Comparison of ENCODE assay signal across 1 cellular context in genomic region chr1:154191990-154192450, GRCh38.
TF ChIP-seq lines count a peak whose summit lies in the region.

Gene TPM3 (minus strand): TSS chr1:154192100. CDS start chr1:154192018, 82 bp downstream.

TF ChIP-seq in liver, 16 proteins besides CTCF, POLR2A, EP300 and RAD21 (continued from another document):
- no peak for TF ChIP-seq HNF4G (IDR thresholded peaks at IDR 0.05)
- no peak for TF ChIP-seq EGR1 (IDR thresholded peaks at IDR 0.05; ENCODE audit: low read depth in 2 of 2)
- TF ChIP-seq FOXA2 (IDR thresholded peaks at IDR 0.05), result no peak
- no peak for TF ChIP-seq TAF1 (conservative IDR thresholded peaks at IDR 0.05)
- TF ChIP-seq ZBTB33 (IDR thresholded peaks at IDR 0.05), result no peak
- no peak for TF ChIP-seq ATF3 (IDR thresholded peaks at IDR 0.05)
- TF ChIP-seq, protein P1, sequence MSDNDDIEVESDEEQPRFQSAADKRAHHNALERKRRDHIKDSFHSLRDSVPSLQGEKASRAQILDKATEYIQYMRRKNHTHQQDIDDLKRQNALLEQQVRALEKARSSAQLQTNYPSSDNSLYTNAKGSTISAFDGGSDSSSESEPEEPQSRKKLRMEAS (IDR thresholded peaks at IDR 0.05), result no peak
- TF ChIP-seq, protein P2, sequence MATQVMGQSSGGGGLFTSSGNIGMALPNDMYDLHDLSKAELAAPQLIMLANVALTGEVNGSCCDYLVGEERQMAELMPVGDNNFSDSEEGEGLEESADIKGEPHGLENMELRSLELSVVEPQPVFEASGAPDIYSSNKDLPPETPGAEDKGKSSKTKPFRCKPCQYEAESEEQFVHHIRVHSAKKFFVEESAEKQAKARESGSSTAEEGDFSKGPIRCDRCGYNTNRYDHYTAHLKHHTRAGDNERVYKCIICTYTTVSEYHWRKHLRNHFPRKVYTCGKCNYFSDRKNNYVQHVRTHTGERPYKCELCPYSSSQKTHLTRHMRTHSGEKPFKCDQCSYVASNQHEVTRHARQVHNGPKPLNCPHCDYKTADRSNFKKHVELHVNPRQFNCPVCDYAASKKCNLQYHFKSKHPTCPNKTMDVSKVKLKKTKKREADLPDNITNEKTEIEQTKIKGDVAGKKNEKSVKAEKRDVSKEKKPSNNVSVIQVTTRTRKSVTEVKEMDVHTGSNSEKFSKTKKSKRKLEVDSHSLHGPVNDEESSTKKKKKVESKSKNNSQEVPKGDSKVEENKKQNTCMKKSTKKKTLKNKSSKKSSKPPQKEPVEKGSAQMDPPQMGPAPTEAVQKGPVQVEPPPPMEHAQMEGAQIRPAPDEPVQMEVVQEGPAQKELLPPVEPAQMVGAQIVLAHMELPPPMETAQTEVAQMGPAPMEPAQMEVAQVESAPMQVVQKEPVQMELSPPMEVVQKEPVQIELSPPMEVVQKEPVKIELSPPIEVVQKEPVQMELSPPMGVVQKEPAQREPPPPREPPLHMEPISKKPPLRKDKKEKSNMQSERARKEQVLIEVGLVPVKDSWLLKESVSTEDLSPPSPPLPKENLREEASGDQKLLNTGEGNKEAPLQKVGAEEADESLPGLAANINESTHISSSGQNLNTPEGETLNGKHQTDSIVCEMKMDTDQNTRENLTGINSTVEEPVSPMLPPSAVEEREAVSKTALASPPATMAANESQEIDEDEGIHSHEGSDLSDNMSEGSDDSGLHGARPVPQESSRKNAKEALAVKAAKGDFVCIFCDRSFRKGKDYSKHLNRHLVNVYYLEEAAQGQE (IDR thresholded peaks at IDR 0.05), result no peak
- TF ChIP-seq FOXA1 (IDR thresholded peaks at IDR 0.05), result no peak
- TF ChIP-seq HNF4A (conservative IDR thresholded peaks at IDR 0.05), result no peak
